ENCODE assay signal across 1 cellular context in the genomic region with DNA sequence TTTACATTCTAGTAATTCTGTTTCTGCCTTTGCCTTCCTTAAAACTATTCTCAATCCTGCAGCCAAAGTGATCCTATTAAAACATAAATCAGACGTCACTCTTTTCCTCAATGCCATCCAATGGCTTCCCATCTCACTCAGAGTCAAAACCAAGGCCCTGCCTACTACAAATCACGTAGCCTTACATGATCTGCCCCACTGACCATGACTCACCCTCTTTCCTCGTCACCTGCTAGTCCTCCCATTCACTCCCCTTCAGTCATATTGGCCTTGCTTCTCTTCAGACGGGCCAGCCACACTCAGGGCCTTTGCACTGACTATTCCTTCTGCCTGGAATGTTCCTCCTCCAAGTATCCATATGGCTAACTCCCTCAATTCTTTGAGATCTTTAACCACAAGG.
A peak's percentile ranks its signal among the peaks of the same experiment; 100 is the strongest.
TF ChIP-seq lines count a peak whose summit lies in the region.

No MANE protein-coding gene starts in this region.

TF ChIP-seq in HepG2, 621 proteins besides CTCF, POLR2A, EP300 and RAD21 (continued from another document):
- TF ChIP-seq, protein P1, sequence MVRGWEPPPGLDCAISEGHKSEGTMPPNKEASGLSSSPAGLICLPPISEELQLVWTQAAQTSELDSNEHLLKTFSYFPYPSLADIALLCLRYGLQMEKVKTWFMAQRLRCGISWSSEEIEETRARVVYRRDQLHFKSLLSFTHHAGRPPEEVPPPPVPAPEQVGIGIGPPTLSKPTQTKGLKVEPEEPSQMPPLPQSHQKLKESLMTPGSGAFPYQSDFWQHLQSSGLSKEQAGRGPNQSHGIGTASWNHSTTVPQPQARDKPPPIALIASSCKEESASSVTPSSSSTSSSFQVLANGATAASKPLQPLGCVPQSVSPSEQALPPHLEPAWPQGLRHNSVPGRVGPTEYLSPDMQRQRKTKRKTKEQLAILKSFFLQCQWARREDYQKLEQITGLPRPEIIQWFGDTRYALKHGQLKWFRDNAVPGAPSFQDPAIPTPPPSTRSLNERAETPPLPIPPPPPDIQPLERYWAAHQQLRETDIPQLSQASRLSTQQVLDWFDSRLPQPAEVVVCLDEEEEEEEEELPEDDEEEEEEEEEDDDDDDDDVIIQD (CRISPR knock-in tag; IDR thresholded peaks at IDR 0.05; ENCODE audit: low read depth) = 0 out of 2 replicates have a peak, but pooled peaks have one; percentile 16
- peak; percentile 58 for TF ChIP-seq CREB1 (IDR thresholded peaks at IDR 0.05)
- TF ChIP-seq CREB1 (CRISPR knock-in tag; IDR thresholded peaks at IDR 0.05) = no peak
- no peak for TF ChIP-seq ATRX (CRISPR knock-in tag; IDR thresholded peaks at IDR 0.05; ENCODE audit: borderline replicate concordance)
- TF ChIP-seq, protein P2, sequence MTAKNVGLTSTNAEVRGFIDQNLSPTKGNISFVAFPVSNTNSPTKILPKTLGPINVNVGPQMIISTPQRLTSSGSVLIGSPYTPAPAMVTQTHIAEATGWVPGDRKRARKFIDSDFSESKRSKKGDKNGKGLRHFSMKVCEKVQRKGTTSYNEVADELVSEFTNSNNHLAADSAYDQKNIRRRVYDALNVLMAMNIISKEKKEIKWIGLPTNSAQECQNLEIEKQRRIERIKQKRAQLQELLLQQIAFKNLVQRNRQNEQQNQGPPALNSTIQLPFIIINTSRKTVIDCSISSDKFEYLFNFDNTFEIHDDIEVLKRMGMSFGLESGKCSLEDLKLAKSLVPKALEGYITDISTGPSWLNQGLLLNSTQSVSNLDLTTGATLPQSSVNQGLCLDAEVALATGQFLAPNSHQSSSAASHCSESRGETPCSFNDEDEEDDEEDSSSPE (CRISPR knock-in tag; IDR thresholded peaks at IDR 0.05) = no peak
- no peak for TF ChIP-seq ZNF709 (CRISPR knock-in tag; IDR thresholded peaks at IDR 0.05)
- no peak for TF ChIP-seq HDAC1 (CRISPR knock-in tag; IDR thresholded peaks at IDR 0.05)
- TF ChIP-seq, protein P3, sequence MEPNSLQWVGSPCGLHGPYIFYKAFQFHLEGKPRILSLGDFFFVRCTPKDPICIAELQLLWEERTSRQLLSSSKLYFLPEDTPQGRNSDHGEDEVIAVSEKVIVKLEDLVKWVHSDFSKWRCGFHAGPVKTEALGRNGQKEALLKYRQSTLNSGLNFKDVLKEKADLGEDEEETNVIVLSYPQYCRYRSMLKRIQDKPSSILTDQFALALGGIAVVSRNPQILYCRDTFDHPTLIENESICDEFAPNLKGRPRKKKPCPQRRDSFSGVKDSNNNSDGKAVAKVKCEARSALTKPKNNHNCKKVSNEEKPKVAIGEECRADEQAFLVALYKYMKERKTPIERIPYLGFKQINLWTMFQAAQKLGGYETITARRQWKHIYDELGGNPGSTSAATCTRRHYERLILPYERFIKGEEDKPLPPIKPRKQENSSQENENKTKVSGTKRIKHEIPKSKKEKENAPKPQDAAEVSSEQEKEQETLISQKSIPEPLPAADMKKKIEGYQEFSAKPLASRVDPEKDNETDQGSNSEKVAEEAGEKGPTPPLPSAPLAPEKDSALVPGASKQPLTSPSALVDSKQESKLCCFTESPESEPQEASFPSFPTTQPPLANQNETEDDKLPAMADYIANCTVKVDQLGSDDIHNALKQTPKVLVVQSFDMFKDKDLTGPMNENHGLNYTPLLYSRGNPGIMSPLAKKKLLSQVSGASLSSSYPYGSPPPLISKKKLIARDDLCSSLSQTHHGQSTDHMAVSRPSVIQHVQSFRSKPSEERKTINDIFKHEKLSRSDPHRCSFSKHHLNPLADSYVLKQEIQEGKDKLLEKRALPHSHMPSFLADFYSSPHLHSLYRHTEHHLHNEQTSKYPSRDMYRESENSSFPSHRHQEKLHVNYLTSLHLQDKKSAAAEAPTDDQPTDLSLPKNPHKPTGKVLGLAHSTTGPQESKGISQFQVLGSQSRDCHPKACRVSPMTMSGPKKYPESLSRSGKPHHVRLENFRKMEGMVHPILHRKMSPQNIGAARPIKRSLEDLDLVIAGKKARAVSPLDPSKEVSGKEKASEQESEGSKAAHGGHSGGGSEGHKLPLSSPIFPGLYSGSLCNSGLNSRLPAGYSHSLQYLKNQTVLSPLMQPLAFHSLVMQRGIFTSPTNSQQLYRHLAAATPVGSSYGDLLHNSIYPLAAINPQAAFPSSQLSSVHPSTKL (CRISPR knock-in tag; IDR thresholded peaks at IDR 0.05) = no peak
- TF ChIP-seq ZBTB7B (CRISPR knock-in tag; IDR thresholded peaks at IDR 0.05) = no peak
- TF ChIP-seq PITX1 (CRISPR knock-in tag; IDR thresholded peaks at IDR 0.05) = no peak
- TF ChIP-seq ZBTB38 (CRISPR knock-in tag; IDR thresholded peaks at IDR 0.05) = no peak
